In the genomic region with DNA sequence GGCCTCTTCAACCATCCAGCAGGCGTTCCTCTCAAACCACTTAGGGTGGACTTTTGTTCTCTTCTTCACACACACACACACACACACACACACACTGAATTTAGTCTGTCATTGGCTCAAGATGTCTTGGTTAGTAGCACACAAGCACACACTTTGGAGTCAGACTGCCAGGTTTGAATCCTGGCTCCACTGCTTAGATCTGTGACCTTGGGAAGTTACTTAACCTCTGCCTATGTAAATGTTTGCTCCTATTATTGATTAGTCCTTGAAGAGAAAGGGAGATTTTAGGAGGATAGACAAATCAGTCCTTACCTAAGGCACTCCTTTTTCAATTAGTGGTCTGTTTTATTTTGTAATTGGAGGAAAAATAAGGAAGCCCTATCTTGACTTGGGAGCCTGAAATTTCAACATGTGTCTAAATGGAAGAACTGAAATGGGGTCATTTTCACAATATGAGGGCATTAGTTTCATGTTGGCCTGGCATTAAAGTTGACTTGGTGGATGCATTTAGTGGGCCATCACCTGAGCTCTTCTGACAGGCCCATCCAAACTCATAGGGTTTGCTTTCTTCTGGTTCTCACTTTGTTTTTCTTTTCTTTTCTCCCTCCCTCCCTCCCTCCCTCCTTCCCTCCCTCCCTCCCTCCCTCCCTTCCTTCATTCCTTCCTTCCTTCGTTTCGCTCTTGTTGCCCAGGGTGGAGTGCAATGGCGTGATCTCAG, we compare ENCODE assay signal across 1 cellular context.
TF ChIP-seq lines count a peak whose summit lies in the region.

No MANE protein-coding gene starts in this region.

TF ChIP-seq in HepG2, 621 proteins besides CTCF, POLR2A, EP300 and RAD21 (continued from another document and continues in another):
- TF ChIP-seq ZNF101 (CRISPR knock-in tag; IDR thresholded peaks at IDR 0.05; ENCODE audit: borderline replicate concordance, low read depth) (no peak), CEBPB (IDR thresholded peaks at IDR 0.05; ENCODE audit: borderline replicate concordance, low read depth, low read length) (0 out of 2 replicates have a peak, but pooled peaks have one; percentile 2), BCL6 (CRISPR knock-in tag; IDR thresholded peaks at IDR 0.05) (peak; percentile 76), ZNF567 (CRISPR knock-in tag; IDR thresholded peaks at IDR 0.05; ENCODE audit: borderline replicate concordance) (no peak), XBP1 (CRISPR knock-in tag; IDR thresholded peaks at IDR 0.05) (no peak), KAT2B (IDR thresholded peaks at IDR 0.05; ENCODE audit: borderline replicate concordance, low read depth, low read length) (no peak), ZNF24 (IDR thresholded peaks at IDR 0.05) (no peak), ATF1 (CRISPR knock-in tag; IDR thresholded peaks at IDR 0.05) (no peak), SKI (IDR thresholded peaks at IDR 0.05; ENCODE audit: partially characterized antibody) (peak; percentile 14), HDAC1 (CRISPR knock-in tag; IDR thresholded peaks at IDR 0.05) (peak; percentile 47; the same call in 1 of the 2 replicates), SOX13 (IDR thresholded peaks at IDR 0.05) (no peak), SOX13 (CRISPR knock-in tag; conservative IDR thresholded peaks at IDR 0.05 in 1 of 2, IDR thresholded peaks at IDR 0.05 in 1 of 2) (peak in 1 of 2 experiments; percentile 38; a peak in 1 of 4 replicates), NR2F6 (IDR thresholded peaks at IDR 0.05) (peak; percentile 58; the same call in 1 of the 2 replicates), NR2F6 (CRISPR knock-in tag; IDR thresholded peaks at IDR 0.05) (no peak), RELA (CRISPR knock-in tag; IDR thresholded peaks at IDR 0.05) (no peak), NCOA2 (CRISPR knock-in tag; IDR thresholded peaks at IDR 0.05) (no peak; the same call in 1 of the 2 replicates), RORA (CRISPR knock-in tag; IDR thresholded peaks at IDR 0.05) (no peak), EED (CRISPR knock-in tag; IDR thresholded peaks at IDR 0.05) (no peak), NR2F2 (IDR thresholded peaks at IDR 0.05; ENCODE audit: borderline replicate concordance, low read depth) (peak; percentile 47; the same call in 1 of the 2 replicates), SIN3B (IDR thresholded peaks at IDR 0.05; ENCODE audit: low read length) (no peak), TEAD2 (CRISPR knock-in tag; IDR thresholded peaks at IDR 0.05) (no peak), PCBP1 (IDR thresholded peaks at IDR 0.05; ENCODE audit: borderline replicate concordance, low read depth, low read length) (0 out of 2 replicates have a peak, but pooled peaks have one; percentile 65), HMG20A (CRISPR knock-in tag; IDR thresholded peaks at IDR 0.05; ENCODE audit: borderline replicate concordance) (peak; percentile 74), NCOA5 (CRISPR knock-in tag; IDR thresholded peaks at IDR 0.05) (no peak), RARA (CRISPR knock-in tag; IDR thresholded peaks at IDR 0.05) (peak; percentile 60), FOXP1 (IDR thresholded peaks at IDR 0.05) (no peak), FOXP1 (CRISPR knock-in tag; IDR thresholded peaks at IDR 0.05) (no peak), HNF4A (CRISPR knock-in tag; IDR thresholded peaks at IDR 0.05) (peak; percentile 31; the same call in 1 of the 2 replicates), ZNF572 (CRISPR knock-in tag; IDR thresholded peaks at IDR 0.05) (no peak), ZNF746 (CRISPR knock-in tag; IDR thresholded peaks at IDR 0.05) (no peak), CHD4 (IDR thresholded peaks at IDR 0.05; ENCODE audit: borderline replicate concordance, low read length) (no peak), KDM1A (CRISPR knock-in tag; IDR thresholded peaks at IDR 0.05) (no peak), NFIB (CRISPR knock-in tag; IDR thresholded peaks at IDR 0.05; ENCODE audit: borderline replicate concordance) (no peak), GATAD2A (CRISPR knock-in tag; IDR thresholded peaks at IDR 0.05) (peak; percentile 89), ZNF292 (CRISPR knock-in tag; IDR thresholded peaks at IDR 0.05; ENCODE audit: borderline replicate concordance, low read depth) (peak; percentile 40; the same call in 1 of the 2 replicates), ZNF331 (CRISPR knock-in tag; IDR thresholded peaks at IDR 0.05) (no peak), TCF7 (IDR thresholded peaks at IDR 0.05; ENCODE audit: low read depth) (0 out of 2 replicates have a peak, but pooled peaks have one; percentile 20), ISL2 (CRISPR knock-in tag; IDR thresholded peaks at IDR 0.05) (0 out of 2 replicates have a peak, but pooled peaks have one; percentile 21), NONO (IDR thresholded peaks at IDR 0.05) (no peak), NONO (CRISPR knock-in tag; conservative IDR thresholded peaks at IDR 0.05) (no peak), HNRNPUL1 (IDR thresholded peaks at IDR 0.05; ENCODE audit: low read depth, low read length) (no peak), KDM5A (IDR thresholded peaks at IDR 0.05; ENCODE audit: borderline replicate concordance, low read length) (no peak), ZKSCAN5 (CRISPR knock-in tag; IDR thresholded peaks at IDR 0.05) (no peak), RFXANK (CRISPR knock-in tag; IDR thresholded peaks at IDR 0.05) (no peak), PITX1 (CRISPR knock-in tag; IDR thresholded peaks at IDR 0.05) (peak; percentile 30; the same call in 1 of the 2 replicates), MIER3 (CRISPR knock-in tag; IDR thresholded peaks at IDR 0.05; ENCODE audit: borderline replicate concordance) (peak; percentile 29; the same call in 1 of the 2 replicates)
- TF ChIP-seq, protein P1, sequence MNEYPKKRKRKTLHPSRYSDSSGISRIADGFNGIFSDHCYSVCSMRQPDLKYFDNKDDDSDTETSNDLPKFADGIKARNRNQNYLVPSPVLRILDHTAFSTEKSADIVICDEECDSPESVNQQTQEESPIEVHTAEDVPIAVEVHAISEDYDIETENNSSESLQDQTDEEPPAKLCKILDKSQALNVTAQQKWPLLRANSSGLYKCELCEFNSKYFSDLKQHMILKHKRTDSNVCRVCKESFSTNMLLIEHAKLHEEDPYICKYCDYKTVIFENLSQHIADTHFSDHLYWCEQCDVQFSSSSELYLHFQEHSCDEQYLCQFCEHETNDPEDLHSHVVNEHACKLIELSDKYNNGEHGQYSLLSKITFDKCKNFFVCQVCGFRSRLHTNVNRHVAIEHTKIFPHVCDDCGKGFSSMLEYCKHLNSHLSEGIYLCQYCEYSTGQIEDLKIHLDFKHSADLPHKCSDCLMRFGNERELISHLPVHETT (CRISPR knock-in tag; conservative IDR thresholded peaks at IDR 0.05), result no peak
- TF ChIP-seq, protein P2, sequence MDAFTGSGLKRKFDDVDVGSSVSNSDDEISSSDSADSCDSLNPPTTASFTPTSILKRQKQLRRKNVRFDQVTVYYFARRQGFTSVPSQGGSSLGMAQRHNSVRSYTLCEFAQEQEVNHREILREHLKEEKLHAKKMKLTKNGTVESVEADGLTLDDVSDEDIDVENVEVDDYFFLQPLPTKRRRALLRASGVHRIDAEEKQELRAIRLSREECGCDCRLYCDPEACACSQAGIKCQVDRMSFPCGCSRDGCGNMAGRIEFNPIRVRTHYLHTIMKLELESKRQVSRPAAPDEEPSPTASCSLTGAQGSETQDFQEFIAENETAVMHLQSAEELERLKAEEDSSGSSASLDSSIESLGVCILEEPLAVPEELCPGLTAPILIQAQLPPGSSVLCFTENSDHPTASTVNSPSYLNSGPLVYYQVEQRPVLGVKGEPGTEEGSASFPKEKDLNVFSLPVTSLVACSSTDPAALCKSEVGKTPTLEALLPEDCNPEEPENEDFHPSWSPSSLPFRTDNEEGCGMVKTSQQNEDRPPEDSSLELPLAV (CRISPR knock-in tag; conservative IDR thresholded peaks at IDR 0.05; ENCODE audit: low read depth), result no peak
- TF ChIP-seq, protein P3, sequence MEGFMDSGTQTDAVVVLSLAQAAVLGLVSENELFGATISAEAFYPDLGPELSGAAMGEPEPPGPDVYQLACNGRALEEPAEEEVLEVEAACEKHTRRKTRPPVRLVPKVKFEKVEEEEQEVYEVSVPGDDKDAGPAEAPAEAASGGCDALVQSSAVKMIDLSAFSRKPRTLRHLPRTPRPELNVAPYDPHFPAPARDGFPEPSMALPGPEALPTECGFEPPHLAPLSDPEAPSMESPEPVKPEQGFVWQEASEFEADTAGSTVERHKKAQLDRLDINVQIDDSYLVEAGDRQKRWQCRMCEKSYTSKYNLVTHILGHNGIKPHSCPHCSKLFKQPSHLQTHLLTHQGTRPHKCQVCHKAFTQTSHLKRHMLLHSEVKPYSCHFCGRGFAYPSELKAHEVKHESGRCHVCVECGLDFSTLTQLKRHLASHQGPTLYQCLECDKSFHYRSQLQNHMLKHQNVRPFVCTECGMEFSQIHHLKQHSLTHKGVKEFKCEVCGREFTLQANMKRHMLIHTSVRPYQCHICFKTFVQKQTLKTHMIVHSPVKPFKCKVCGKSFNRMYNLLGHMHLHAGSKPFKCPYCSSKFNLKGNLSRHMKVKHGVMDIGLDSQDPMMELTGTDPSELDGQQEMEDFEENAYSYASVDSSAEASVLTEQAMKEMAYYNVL (CRISPR knock-in tag; IDR thresholded peaks at IDR 0.05; ENCODE audit: borderline replicate concordance), result no peak
- TF ChIP-seq, protein P4, sequence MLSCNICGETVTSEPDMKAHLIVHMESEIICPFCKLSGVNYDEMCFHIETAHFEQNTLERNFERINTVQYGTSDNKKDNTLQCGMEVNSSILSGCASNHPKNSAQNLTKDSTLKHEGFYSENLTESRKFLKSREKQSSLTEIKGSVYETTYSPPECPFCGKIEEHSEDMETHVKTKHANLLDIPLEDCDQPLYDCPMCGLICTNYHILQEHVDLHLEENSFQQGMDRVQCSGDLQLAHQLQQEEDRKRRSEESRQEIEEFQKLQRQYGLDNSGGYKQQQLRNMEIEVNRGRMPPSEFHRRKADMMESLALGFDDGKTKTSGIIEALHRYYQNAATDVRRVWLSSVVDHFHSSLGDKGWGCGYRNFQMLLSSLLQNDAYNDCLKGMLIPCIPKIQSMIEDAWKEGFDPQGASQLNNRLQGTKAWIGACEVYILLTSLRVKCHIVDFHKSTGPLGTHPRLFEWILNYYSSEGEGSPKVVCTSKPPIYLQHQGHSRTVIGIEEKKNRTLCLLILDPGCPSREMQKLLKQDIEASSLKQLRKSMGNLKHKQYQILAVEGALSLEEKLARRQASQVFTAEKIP (CRISPR knock-in tag; IDR thresholded peaks at IDR 0.05; ENCODE audit: borderline replicate concordance), result no peak
- TF ChIP-seq, protein P5, sequence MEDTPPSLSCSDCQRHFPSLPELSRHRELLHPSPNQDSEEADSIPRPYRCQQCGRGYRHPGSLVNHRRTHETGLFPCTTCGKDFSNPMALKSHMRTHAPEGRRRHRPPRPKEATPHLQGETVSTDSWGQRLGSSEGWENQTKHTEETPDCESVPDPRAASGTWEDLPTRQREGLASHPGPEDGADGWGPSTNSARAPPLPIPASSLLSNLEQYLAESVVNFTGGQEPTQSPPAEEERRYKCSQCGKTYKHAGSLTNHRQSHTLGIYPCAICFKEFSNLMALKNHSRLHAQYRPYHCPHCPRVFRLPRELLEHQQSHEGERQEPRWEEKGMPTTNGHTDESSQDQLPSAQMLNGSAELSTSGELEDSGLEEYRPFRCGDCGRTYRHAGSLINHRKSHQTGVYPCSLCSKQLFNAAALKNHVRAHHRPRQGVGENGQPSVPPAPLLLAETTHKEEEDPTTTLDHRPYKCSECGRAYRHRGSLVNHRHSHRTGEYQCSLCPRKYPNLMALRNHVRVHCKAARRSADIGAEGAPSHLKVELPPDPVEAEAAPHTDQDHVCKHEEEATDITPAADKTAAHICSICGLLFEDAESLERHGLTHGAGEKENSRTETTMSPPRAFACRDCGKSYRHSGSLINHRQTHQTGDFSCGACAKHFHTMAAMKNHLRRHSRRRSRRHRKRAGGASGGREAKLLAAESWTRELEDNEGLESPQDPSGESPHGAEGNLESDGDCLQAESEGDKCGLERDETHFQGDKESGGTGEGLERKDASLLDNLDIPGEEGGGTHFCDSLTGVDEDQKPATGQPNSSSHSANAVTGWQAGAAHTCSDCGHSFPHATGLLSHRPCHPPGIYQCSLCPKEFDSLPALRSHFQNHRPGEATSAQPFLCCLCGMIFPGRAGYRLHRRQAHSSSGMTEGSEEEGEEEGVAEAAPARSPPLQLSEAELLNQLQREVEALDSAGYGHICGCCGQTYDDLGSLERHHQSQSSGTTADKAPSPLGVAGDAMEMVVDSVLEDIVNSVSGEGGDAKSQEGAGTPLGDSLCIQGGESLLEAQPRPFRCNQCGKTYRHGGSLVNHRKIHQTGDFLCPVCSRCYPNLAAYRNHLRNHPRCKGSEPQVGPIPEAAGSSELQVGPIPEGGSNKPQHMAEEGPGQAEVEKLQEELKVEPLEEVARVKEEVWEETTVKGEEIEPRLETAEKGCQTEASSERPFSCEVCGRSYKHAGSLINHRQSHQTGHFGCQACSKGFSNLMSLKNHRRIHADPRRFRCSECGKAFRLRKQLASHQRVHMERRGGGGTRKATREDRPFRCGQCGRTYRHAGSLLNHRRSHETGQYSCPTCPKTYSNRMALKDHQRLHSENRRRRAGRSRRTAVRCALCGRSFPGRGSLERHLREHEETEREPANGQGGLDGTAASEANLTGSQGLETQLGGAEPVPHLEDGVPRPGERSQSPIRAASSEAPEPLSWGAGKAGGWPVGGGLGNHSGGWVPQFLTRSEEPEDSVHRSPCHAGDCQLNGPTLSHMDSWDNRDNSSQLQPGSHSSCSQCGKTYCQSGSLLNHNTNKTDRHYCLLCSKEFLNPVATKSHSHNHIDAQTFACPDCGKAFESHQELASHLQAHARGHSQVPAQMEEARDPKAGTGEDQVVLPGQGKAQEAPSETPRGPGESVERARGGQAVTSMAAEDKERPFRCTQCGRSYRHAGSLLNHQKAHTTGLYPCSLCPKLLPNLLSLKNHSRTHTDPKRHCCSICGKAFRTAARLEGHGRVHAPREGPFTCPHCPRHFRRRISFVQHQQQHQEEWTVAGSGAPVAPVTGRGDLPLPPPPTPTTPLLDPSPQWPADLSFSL (CRISPR knock-in tag; IDR thresholded peaks at IDR 0.05), result peak; percentile 80; the same call in 1 of the 2 replicates
- TF ChIP-seq, protein P6, sequence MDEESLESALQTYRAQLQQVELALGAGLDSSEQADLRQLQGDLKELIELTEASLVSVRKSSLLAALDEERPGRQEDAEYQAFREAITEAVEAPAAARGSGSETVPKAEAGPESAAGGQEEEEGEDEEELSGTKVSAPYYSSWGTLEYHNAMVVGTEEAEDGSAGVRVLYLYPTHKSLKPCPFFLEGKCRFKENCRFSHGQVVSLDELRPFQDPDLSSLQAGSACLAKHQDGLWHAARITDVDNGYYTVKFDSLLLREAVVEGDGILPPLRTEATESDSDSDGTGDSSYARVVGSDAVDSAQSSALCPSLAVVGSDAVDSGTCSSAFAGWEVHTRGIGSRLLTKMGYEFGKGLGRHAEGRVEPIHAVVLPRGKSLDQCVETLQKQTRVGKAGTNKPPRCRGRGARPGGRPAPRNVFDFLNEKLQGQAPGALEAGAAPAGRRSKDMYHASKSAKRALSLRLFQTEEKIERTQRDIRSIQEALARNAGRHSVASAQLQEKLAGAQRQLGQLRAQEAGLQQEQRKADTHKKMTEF (CRISPR knock-in tag; IDR thresholded peaks at IDR 0.05), result no peak
- TF ChIP-seq, protein P7, sequence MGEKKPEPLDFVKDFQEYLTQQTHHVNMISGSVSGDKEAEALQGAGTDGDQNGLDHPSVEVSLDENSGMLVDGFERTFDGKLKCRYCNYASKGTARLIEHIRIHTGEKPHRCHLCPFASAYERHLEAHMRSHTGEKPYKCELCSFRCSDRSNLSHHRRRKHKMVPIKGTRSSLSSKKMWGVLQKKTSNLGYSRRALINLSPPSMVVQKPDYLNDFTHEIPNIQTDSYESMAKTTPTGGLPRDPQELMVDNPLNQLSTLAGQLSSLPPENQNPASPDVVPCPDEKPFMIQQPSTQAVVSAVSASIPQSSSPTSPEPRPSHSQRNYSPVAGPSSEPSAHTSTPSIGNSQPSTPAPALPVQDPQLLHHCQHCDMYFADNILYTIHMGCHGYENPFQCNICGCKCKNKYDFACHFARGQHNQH (CRISPR knock-in tag; IDR thresholded peaks at IDR 0.05), result no peak
